16 cellular contexts compared by ENCODE assay signal in the genomic region with DNA sequence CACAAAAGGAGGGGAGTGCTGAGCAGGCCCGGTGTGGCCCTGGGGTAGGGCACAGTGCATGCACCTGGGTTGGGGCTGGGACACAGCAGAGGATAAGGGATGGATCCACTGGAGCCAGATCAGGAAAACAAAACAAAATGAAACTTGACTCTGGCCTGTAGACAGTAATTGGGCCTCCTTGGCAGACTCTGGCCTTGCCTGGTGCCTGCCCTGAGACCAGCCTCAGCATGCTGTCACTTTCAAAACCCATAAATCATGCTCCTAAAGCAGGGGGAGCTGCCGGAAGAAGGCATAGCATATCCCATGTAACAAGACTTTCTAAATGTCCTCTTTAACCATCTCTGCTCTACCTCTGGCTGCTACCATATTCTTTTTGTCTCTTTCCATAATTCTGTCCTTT.
"Had no signal": no experiment of that assay in that cellular context is flagged by ENCODE, and none has a peak within 500 bp of the region (broad histone marks: within the 10 kb centered on the region; RNA-seq: fewer than 3 reads in every experiment).

No MANE protein-coding gene starts in this region.

- FAIRE-seq: endothelial cell of umbilical vein, pancreas had no signal

- H3K4me3 Mint-ChIP-seq: activated naive CD8-positive, alpha-beta T cell treated with anti-CD3 and anti-CD28 coated beads, Interleukin-2, amount 10 ng/mL, durations not matched to agents 7 days and 5 days; activated T-helper 1 cell treated with anti-CD3 and anti-CD28 coated beads, Interleukin-12 subunit alpha, Interleukin-12 subunit beta, Interleukin-2, Interleukin-4 antibody, amounts not matched to agents 30 ng/mL and 10 ng/mL and 1 ng/mL, durations not matched to agents 14 hours and 24 hours and 36 hours; central memory CD8-positive, alpha-beta T cell; memory B cell; nephron; stimulated activated effector memory CD8-positive, alpha-beta T cell treated with anti-CD3 and anti-CD28 coated beads, Interleukin-12 subunit alpha, Interleukin-12 subunit beta, amount 100 ng/mL, for 72 hours had no signal

- DNase-seq: activated CD4-positive, CD25-positive, alpha-beta regulatory T cell treated with anti-CD3 and anti-CD28 coated beads, Interleukin-2, amount 50 U/mL, for 72 hours; activated naive CD4-positive, alpha-beta T cell; activated naive CD8-positive, alpha-beta T cell treated with anti-CD3 and anti-CD28 coated beads, Interleukin-2, amount 10 ng/mL, durations not matched to agents 7 days and 5 days; brain microvascular endothelial cell; effector CD4-positive, alpha-beta T cell; foreskin fibroblast; glutamatergic neuron; left ventricle myocardium superior; pancreas had no signal

- ATAC-seq: left ventricle myocardium superior; pancreas; stimulated activated effector memory CD8-positive, alpha-beta T cell treated with anti-CD3 and anti-CD28 coated beads, Interleukin-12 subunit alpha, Interleukin-12 subunit beta, amount 100 ng/mL, for 72 hours had no signal

- H3K36me3 ChIP-seq: brain microvascular endothelial cell, pancreas had no signal

- H3K9me3 Mint-ChIP-seq: activated naive CD8-positive, alpha-beta T cell treated with anti-CD3 and anti-CD28 coated beads, Interleukin-2, amount 10 ng/mL, durations not matched to agents 7 days and 5 days; activated T-helper 1 cell treated with anti-CD3 and anti-CD28 coated beads, Interleukin-12 subunit alpha, Interleukin-12 subunit beta, Interleukin-2, Interleukin-4 antibody, amounts not matched to agents 30 ng/mL and 10 ng/mL and 1 ng/mL, durations not matched to agents 14 hours and 24 hours and 36 hours; central memory CD8-positive, alpha-beta T cell; memory B cell; nephron; stimulated activated effector memory CD8-positive, alpha-beta T cell treated with anti-CD3 and anti-CD28 coated beads, Interleukin-12 subunit alpha, Interleukin-12 subunit beta, amount 100 ng/mL, for 72 hours had no signal

- H3K4me1 ChIP-seq: pancreas had no signal

- H3K9me3 ChIP-seq: pancreas had no signal

- H3K36me3 Mint-ChIP-seq: activated naive CD8-positive, alpha-beta T cell treated with anti-CD3 and anti-CD28 coated beads, Interleukin-2, amount 10 ng/mL, durations not matched to agents 7 days and 5 days; memory B cell; stimulated activated effector memory CD8-positive, alpha-beta T cell treated with anti-CD3 and anti-CD28 coated beads, Interleukin-12 subunit alpha, Interleukin-12 subunit beta, amount 100 ng/mL, for 72 hours had no signal

- H3K4me3 ChIP-seq: coronary artery, pancreas had no signal

- H3K27ac Mint-ChIP-seq: activated naive CD8-positive, alpha-beta T cell treated with anti-CD3 and anti-CD28 coated beads, Interleukin-2, amount 10 ng/mL, durations not matched to agents 7 days and 5 days; activated T-helper 1 cell treated with anti-CD3 and anti-CD28 coated beads, Interleukin-12 subunit alpha, Interleukin-12 subunit beta, Interleukin-2, Interleukin-4 antibody, amounts not matched to agents 30 ng/mL and 10 ng/mL and 1 ng/mL, durations not matched to agents 14 hours and 24 hours and 36 hours; memory B cell; stimulated activated effector memory CD8-positive, alpha-beta T cell treated with anti-CD3 and anti-CD28 coated beads, Interleukin-12 subunit alpha, Interleukin-12 subunit beta, amount 100 ng/mL, for 72 hours had no signal

- H3K4me1 Mint-ChIP-seq: activated naive CD8-positive, alpha-beta T cell treated with anti-CD3 and anti-CD28 coated beads, Interleukin-2, amount 10 ng/mL, durations not matched to agents 7 days and 5 days; central memory CD8-positive, alpha-beta T cell; memory B cell; stimulated activated effector memory CD8-positive, alpha-beta T cell treated with anti-CD3 and anti-CD28 coated beads, Interleukin-12 subunit alpha, Interleukin-12 subunit beta, amount 100 ng/mL, for 72 hours had no signal

- H3K27ac ChIP-seq: brain microvascular endothelial cell, coronary artery, pancreas had no signal

- H3K27me3 ChIP-seq: brain microvascular endothelial cell, pancreas had no signal
